In the genomic region with DNA sequence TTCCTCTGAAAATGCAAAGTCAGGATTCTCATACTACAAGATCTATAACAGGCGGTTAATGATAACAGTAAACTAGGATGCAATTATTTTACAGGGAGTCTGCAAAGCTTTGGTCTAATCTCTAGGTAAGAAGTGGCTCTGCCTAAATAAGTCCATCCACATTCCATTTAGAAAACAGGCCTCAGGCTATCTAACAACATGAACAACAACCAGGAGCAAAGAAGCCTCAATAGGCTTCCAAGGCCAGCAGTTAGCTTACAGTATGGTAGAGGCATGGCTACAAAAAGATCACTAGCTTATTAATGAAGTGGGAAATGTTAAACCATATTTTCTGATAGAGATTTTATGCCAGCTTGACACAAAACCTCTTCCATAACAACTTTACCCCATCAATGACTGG, we compare ENCODE assay signal across 1 cellular context.
TF ChIP-seq lines count a peak whose summit lies in the region.

No MANE protein-coding gene starts in this region.

TF ChIP-seq in GM12878, 131 proteins besides CTCF, POLR2A, EP300 and RAD21 (continued from another document):
- TF ChIP-seq, protein P1, sequence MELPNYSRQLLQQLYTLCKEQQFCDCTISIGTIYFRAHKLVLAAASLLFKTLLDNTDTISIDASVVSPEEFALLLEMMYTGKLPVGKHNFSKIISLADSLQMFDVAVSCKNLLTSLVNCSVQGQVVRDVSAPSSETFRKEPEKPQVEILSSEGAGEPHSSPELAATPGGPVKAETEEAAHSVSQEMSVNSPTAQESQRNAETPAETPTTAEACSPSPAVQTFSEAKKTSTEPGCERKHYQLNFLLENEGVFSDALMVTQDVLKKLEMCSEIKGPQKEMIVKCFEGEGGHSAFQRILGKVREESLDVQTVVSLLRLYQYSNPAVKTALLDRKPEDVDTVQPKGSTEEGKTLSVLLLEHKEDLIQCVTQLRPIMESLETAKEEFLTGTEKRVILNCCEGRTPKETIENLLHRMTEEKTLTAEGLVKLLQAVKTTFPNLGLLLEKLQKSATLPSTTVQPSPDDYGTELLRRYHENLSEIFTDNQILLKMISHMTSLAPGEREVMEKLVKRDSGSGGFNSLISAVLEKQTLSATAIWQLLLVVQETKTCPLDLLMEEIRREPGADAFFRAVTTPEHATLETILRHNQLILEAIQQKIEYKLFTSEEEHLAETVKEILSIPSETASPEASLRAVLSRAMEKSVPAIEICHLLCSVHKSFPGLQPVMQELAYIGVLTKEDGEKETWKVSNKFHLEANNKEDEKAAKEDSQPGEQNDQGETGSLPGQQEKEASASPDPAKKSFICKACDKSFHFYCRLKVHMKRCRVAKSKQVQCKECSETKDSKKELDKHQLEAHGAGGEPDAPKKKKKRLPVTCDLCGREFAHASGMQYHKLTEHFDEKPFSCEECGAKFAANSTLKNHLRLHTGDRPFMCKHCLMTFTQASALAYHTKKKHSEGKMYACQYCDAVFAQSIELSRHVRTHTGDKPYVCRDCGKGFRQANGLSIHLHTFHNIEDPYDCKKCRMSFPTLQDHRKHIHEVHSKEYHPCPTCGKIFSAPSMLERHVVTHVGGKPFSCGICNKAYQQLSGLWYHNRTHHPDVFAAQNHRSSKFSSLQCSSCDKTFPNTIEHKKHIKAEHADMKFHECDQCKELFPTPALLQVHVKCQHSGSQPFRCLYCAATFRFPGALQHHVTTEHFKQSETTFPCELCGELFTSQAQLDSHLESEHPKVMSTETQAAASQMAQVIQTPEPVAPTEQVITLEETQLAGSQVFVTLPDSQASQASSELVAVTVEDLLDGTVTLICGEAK (IDR thresholded peaks at IDR 0.05; ENCODE audit: borderline replicate concordance): no peak
- no peak for TF ChIP-seq ZNF622 (IDR thresholded peaks at IDR 0.05)
- TF ChIP-seq EED (IDR thresholded peaks at IDR 0.05; ENCODE audit: low read depth): no peak
- no peak for TF ChIP-seq CHD1 (IDR thresholded peaks at IDR 0.05; ENCODE audit: low read depth, low read length)
- TF ChIP-seq MEF2A (IDR thresholded peaks at IDR 0.05; ENCODE audit: insufficient read depth, low read depth, low read length): no peak
- TF ChIP-seq IKZF2 (IDR thresholded peaks at IDR 0.05): no peak
- TF ChIP-seq MYC (IDR thresholded peaks at IDR 0.05; ENCODE audit: insufficient read depth, insufficient read length, insufficient replicate concordance, low read length, severe bottlenecking): no peak
- no peak for TF ChIP-seq HDGF (IDR thresholded peaks at IDR 0.05)
- no peak for TF ChIP-seq SUZ12 (IDR thresholded peaks at IDR 0.05; ENCODE audit: unreplicated experiment)
- no peak for TF ChIP-seq MEF2B (IDR thresholded peaks at IDR 0.05; ENCODE audit: partially characterized antibody, poor library complexity, severe bottlenecking)
- TF ChIP-seq SUPT20H (IDR thresholded peaks at IDR 0.05; ENCODE audit: borderline replicate concordance, control insufficient read depth, low read depth, low read length): no peak
- no peak for TF ChIP-seq PAX8 (IDR thresholded peaks at IDR 0.05)
- no peak for TF ChIP-seq NR2C1 (IDR thresholded peaks at IDR 0.05)
- TF ChIP-seq MYB (IDR thresholded peaks at IDR 0.05; ENCODE audit: borderline replicate concordance, low read depth, low read length): no peak
- no peak for TF ChIP-seq SREBF1 (IDR thresholded peaks at IDR 0.05; ENCODE audit: low read length)
- TF ChIP-seq POLR2AphosphoS5 (IDR thresholded peaks at IDR 0.05; ENCODE audit: low read length): no peak
